ENCODE assay signal across 8 cellular contexts in genomic region chr6:53410508-53411258, GRCh38.
DNase-seq lines count a peak whose midpoint lies in the region; ATAC-seq and TF ChIP-seq lines count a peak whose summit lies in the region.

No MANE protein-coding gene starts in this region.

- no peak overlapping the region for H3K4me3 Mint-ChIP-seq in activated T-helper 1 cell treated with anti-CD3 and anti-CD28 coated beads, Interleukin-12 subunit alpha, Interleukin-12 subunit beta, Interleukin-2, Interleukin-4 antibody, amounts not matched to agents 30 ng/mL and 10 ng/mL and 1 ng/mL, durations not matched to agents 14 hours and 24 hours and 36 hours

- DNase-seq in AG08395 (ENCODE audit: low spot score) = peak; percentile 52
- peak; percentile 20 for DNase-seq in NOMO-1 treated with dmso at 0.1 percent for 144 hours (lab: John Stamatoyannopoulos, UW; ENCODE audit: unreplicated experiment)
- DNase-seq in activated T-helper 1 cell treated with anti-CD3 and anti-CD28 coated beads, Interleukin-12 subunit alpha, Interleukin-12 subunit beta, Interleukin-2, Interleukin-4 antibody, amounts not matched to agents 30 ng/mL and 10 ng/mL and 1 ng/mL, durations not matched to agents 14 hours and 24 hours and 36 hours (ENCODE audit: low spot score) = peak; percentile 32
- DNase-seq in head of caudate nucleus = peak in 40 of 42 donors; percentile 10 to 83 (median 47)
- peak; percentile 39 for DNase-seq in stimulated activated CD4-positive, alpha-beta T cell treated with anti-CD3 and anti-CD28 coated beads, Interleukin-12 subunit alpha, Interleukin-12 subunit beta, amount 100 ng/mL, for 4 hours
- DNase-seq in DMS79 (lab: John Stamatoyannopoulos, UW) = no peak

- intact Hi-C loops in activated T-helper 1 cell treated with anti-CD3 and anti-CD28 coated beads, Interleukin-12 subunit alpha, Interleukin-12 subunit beta, Interleukin-2, Interleukin-4 antibody, amounts not matched to agents 30 ng/mL and 10 ng/mL and 1 ng/mL, durations not matched to agents 14 hours and 24 hours and 36 hours (cut with micrococcal nuclease) = loop anchor here (1.0 to 5.0 kb wide), 5 partner anchors 63 to 238 kb away; partner anchors contain the start of gene ELOVL5
- intact Hi-C loops in head of caudate nucleus (cut with DNase I) = no loop called here

- H3K4me1 Mint-ChIP-seq in activated T-helper 1 cell treated with anti-CD3 and anti-CD28 coated beads, Interleukin-12 subunit alpha, Interleukin-12 subunit beta, Interleukin-2, Interleukin-4 antibody, amounts not matched to agents 30 ng/mL and 10 ng/mL and 1 ng/mL, durations not matched to agents 14 hours and 24 hours and 36 hours (ENCODE audit: low read depth) = no peaks in the 10 kb centered on the region

- H3K27ac Mint-ChIP-seq in activated T-helper 1 cell treated with anti-CD3 and anti-CD28 coated beads, Interleukin-12 subunit alpha, Interleukin-12 subunit beta, Interleukin-2, Interleukin-4 antibody, amounts not matched to agents 30 ng/mL and 10 ng/mL and 1 ng/mL, durations not matched to agents 14 hours and 24 hours and 36 hours = no peak overlapping the region

- H3K9me3 Mint-ChIP-seq in activated T-helper 1 cell treated with anti-CD3 and anti-CD28 coated beads, Interleukin-12 subunit alpha, Interleukin-12 subunit beta, Interleukin-2, Interleukin-4 antibody, amounts not matched to agents 30 ng/mL and 10 ng/mL and 1 ng/mL, durations not matched to agents 14 hours and 24 hours and 36 hours = no peaks in the 10 kb centered on the region

- TF ChIP-seq POLR2A in GM18505 (IDR thresholded peaks at IDR 0.05; ENCODE audit: borderline replicate concordance, extremely low read depth, insufficient read depth, insufficient read length) = no peak

- H3K27me3 Mint-ChIP-seq in activated T-helper 1 cell treated with anti-CD3 and anti-CD28 coated beads, Interleukin-12 subunit alpha, Interleukin-12 subunit beta, Interleukin-2, Interleukin-4 antibody, amounts not matched to agents 30 ng/mL and 10 ng/mL and 1 ng/mL, durations not matched to agents 14 hours and 24 hours and 36 hours (ENCODE audit: insufficient read depth) = peaks cover 2% of the 10 kb centered on the region

- H3K36me3 Mint-ChIP-seq in activated T-helper 1 cell treated with anti-CD3 and anti-CD28 coated beads, Interleukin-12 subunit alpha, Interleukin-12 subunit beta, Interleukin-2, Interleukin-4 antibody, amounts not matched to agents 30 ng/mL and 10 ng/mL and 1 ng/mL, durations not matched to agents 14 hours and 24 hours and 36 hours (ENCODE audit: low read depth) = no peaks in the 10 kb centered on the region

- ATAC-seq in GM18505 (IDR thresholded peaks at IDR 0.05; ENCODE audit: unreplicated experiment) = peak; percentile 84
- ATAC-seq in HG02884 (IDR thresholded peaks at IDR 0.05; ENCODE audit: unreplicated experiment) = peak; percentile 97
